Comparison of ENCODE assay signal across 8 cellular contexts in genomic region chrX:107825698-107826285, GRCh38.
A peak's percentile ranks its signal among the peaks of the same experiment; 100 is the strongest.
DNase-seq lines count a peak whose midpoint lies in the region; ATAC-seq and TF ChIP-seq lines count a peak whose summit lies in the region.

MID2 (plus strand) TSS chrX:107825866; CDS start chrX:107826427, 561 bp downstream.

- DNase-seq in AG04449 (ENCODE audit: low read depth, low spot score) (no peak), HuH-7 (ENCODE audit: low spot score) (peak; percentile 50), WERI-Rb-1 (peak; percentile 25), cerebellar cortex (ENCODE audit: low spot score) (peak; percentile 55), inferior parietal cortex (ENCODE audit: extremely low spot score) (no peak)
- DNase-seq in stimulated activated CD4-positive, alpha-beta T cell treated with anti-CD3 and anti-CD28 coated beads, Interleukin-1b, Interleukin-23, amount 100 ng/mL, for 4 hours (ENCODE audit: low read depth in 2 of 2): peak; percentile 8 to 28

- no peaks in the 10 kb centered on the region for H3K36me3 ChIP-seq in WERI-Rb-1

- POLR2A ChIA-PET in AG04449 (lab: Yijun Ruan, JAX): no interaction called here

- H3K4me3 ChIP-seq in AG04449 (ENCODE audit: low read depth, low read length) (peak within 1 kb of the TSS; percentile 54), WERI-Rb-1 (ENCODE audit: low read depth, low read length) (peak within 1 kb of the TSS; percentile 34)

- H3K27me3 ChIP-seq in WERI-Rb-1 (ENCODE audit: insufficient read depth, low read depth, severe bottlenecking): peaks cover 39% of the 10 kb centered on the region
- H3K27me3 ChIP-seq in layer of hippocampus (ENCODE audit: control insufficient read depth, insufficient read depth, low read length): no peaks in the 10 kb centered on the region

- ATAC-seq in GM19351 (IDR thresholded peaks at IDR 0.05; ENCODE audit: unreplicated experiment): peak; percentile 39

- no peaks in the 10 kb centered on the region for H3K9me3 ChIP-seq in WERI-Rb-1 (ENCODE audit: severe bottlenecking)

- TF ChIP-seq CTCF in AG04449 (IDR thresholded peaks at IDR 0.05; ENCODE audit: insufficient read depth, low read length, missing control alignments) (no peak), WERI-Rb-1 (IDR thresholded peaks at IDR 0.05; ENCODE audit: low read depth, low read length) (no peak)

- H3K27ac ChIP-seq in WERI-Rb-1 (no peak within 1 kb of the TSS), layer of hippocampus (ENCODE audit: low read depth, low read length) (peak within 1 kb of the TSS; percentile 68)

- CTCF ChIA-PET in AG04449 (lab: Yijun Ruan, JAX): no interaction called here

Comparison
In these comparisons a context has a peak if more than half of its experiments do, and no peak if none do; other contexts are left out.
1. DNase-seq: peak in HuH-7 (single experiment), WERI-Rb-1 (single experiment), cerebellar cortex (single experiment) and stimulated activated CD4-positive, alpha-beta T cell treated with anti-CD3 and anti-CD28 coated beads, Interleukin-1b, Interleukin-23, amount 100 ng/mL, for 4 hours (2 of 2); none in AG04449 (single experiment) and inferior parietal cortex (single experiment).